In the genomic region with DNA sequence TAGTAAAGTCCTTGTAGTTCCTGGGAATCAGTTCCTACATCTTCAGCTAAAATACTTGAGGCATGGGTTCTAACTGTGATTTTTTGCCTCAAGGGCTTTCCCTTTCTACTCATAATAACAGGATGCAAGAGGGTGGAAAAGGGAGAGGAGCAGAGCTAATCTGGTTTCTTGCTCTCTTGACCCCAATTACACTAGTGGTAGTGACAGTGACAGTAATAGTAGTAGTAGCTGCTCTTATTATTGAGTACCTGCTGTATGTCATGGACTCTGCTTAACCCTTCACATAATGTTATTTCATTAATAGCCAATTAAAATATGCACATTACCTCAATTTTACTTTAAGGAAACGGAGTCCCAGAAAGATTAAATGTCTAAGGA, we compare ENCODE assay signal across 13 cellular contexts.
DNase-seq lines count a peak whose midpoint lies in the region; ATAC-seq and FAIRE-seq lines count a peak whose summit lies in the region.
"Had no signal": no experiment of that assay in that cellular context is flagged by ENCODE, and none has a peak within 500 bp of the region (broad histone marks: within the 10 kb centered on the region; RNA-seq: fewer than 3 reads in every experiment).

No MANE protein-coding gene starts in this region.

- no peaks in the 10 kb centered on the region for H3K9me3 Mint-ChIP-seq in natural killer cell treated with Interleukin-12 subunit alpha and Interleukin-12 subunit beta and Interleukin-15 and Interleukin-18, amount 100 ng/mL, for 72 hours
- no peaks in the 10 kb centered on the region for H3K9me3 Mint-ChIP-seq in stimulated activated memory B cell treated with anti-CD40 and anti-IgM and Interleukin-4, amounts not matched to agents 10 μg/mL and 1 μg/mL and 100 μg/mL, for 72 hours

- H3K36me3 Mint-ChIP-seq in natural killer cell treated with Interleukin-12 subunit alpha and Interleukin-12 subunit beta and Interleukin-15 and Interleukin-18, amount 100 ng/mL, for 72 hours: peaks cover under 1% of the 10 kb centered on the region
- H3K36me3 Mint-ChIP-seq in stimulated activated memory B cell treated with anti-CD40 and anti-IgM and Interleukin-4, amounts not matched to agents 10 μg/mL and 1 μg/mL and 100 μg/mL, for 72 hours: no peaks in the 10 kb centered on the region

- H3K27me3 Mint-ChIP-seq in natural killer cell treated with Interleukin-12 subunit alpha and Interleukin-12 subunit beta and Interleukin-15 and Interleukin-18, amount 100 ng/mL, for 72 hours: peaks cover 1 to 3% of the 10 kb centered on the region in 2 donors
- no peaks in the 10 kb centered on the region for H3K27me3 Mint-ChIP-seq in stimulated activated memory B cell treated with anti-CD40 and anti-IgM and Interleukin-4, amounts not matched to agents 10 μg/mL and 1 μg/mL and 100 μg/mL, for 72 hours
- H3K27me3 Mint-ChIP-seq: activated naive CD8-positive, alpha-beta T cell had no signal

- no peak for FAIRE-seq in urothelium cell line (lab: Jason Lieb, UNC)
- FAIRE-seq: D721Med had no signal

- DNase-seq in natural killer cell treated with Interleukin-12 subunit alpha and Interleukin-12 subunit beta and Interleukin-15 and Interleukin-18, amount 100 ng/mL, for 72 hours (ENCODE audit: low spot score): no peak
- no peak for DNase-seq in urothelium cell line (ENCODE audit: low spot score)
- DNase-seq in AG08395 (ENCODE audit: low spot score): no peak
- DNase-seq: NCI-H1930; NK-92 treated with Interleukin-12 subunit alpha and Interleukin-12 subunit beta, amount 100 ng/mL, for 24 hours; spleen; SW 1271 had no signal

- peak overlapping the region; percentile 12 for H3K4me3 Mint-ChIP-seq in natural killer cell treated with Interleukin-12 subunit alpha and Interleukin-12 subunit beta and Interleukin-15 and Interleukin-18, amount 100 ng/mL, for 72 hours
- no peak overlapping the region for H3K4me3 Mint-ChIP-seq in stimulated activated memory B cell treated with anti-CD40 and anti-IgM and Interleukin-4, amounts not matched to agents 10 μg/mL and 1 μg/mL and 100 μg/mL, for 72 hours

- H3K4me1 Mint-ChIP-seq in natural killer cell treated with Interleukin-12 subunit alpha and Interleukin-12 subunit beta and Interleukin-15 and Interleukin-18, amount 100 ng/mL, for 72 hours (ENCODE audit: low read depth in 2 of 2): peaks cover 7 to 10% of the 10 kb centered on the region in 2 donors
- H3K4me1 Mint-ChIP-seq in stimulated activated memory B cell treated with anti-CD40 and anti-IgM and Interleukin-4, amounts not matched to agents 10 μg/mL and 1 μg/mL and 100 μg/mL, for 72 hours: peaks cover 6% of the 10 kb centered on the region

- ATAC-seq in GM18867 (IDR thresholded peaks at IDR 0.05; ENCODE audit: unreplicated experiment) (peak; percentile 25), GM21786 (IDR thresholded peaks at IDR 0.05; ENCODE audit: unreplicated experiment) (peak; percentile 19), HG03196 (IDR thresholded peaks at IDR 0.05; ENCODE audit: unreplicated experiment) (peak; percentile 17)
- peak; percentile 18 to 32 for ATAC-seq in natural killer cell treated with Interleukin-12 subunit alpha and Interleukin-12 subunit beta and Interleukin-15 and Interleukin-18, amount 100 ng/mL, for 72 hours
- ATAC-seq in stimulated activated memory B cell treated with anti-CD40 and anti-IgM and Interleukin-4, amounts not matched to agents 10 μg/mL and 1 μg/mL and 100 μg/mL, for 72 hours: no peak

- H3K27ac Mint-ChIP-seq in natural killer cell treated with Interleukin-12 subunit alpha and Interleukin-12 subunit beta and Interleukin-15 and Interleukin-18, amount 100 ng/mL, for 72 hours: peak overlapping the region; percentile 7 to 48
- H3K27ac Mint-ChIP-seq in stimulated activated memory B cell treated with anti-CD40 and anti-IgM and Interleukin-4, amounts not matched to agents 10 μg/mL and 1 μg/mL and 100 μg/mL, for 72 hours: no peak overlapping the region
